1 cellular context compared by ENCODE assay signal in genomic region chr17:48057626-48058025, GRCh38.
TF ChIP-seq lines count a peak whose summit lies in the region.

No MANE protein-coding gene starts in this region.

TF ChIP-seq in GM23338, 12 proteins besides CTCF, POLR2A, EP300 and RAD21 (continued from another document):
- TF ChIP-seq, protein P1, sequence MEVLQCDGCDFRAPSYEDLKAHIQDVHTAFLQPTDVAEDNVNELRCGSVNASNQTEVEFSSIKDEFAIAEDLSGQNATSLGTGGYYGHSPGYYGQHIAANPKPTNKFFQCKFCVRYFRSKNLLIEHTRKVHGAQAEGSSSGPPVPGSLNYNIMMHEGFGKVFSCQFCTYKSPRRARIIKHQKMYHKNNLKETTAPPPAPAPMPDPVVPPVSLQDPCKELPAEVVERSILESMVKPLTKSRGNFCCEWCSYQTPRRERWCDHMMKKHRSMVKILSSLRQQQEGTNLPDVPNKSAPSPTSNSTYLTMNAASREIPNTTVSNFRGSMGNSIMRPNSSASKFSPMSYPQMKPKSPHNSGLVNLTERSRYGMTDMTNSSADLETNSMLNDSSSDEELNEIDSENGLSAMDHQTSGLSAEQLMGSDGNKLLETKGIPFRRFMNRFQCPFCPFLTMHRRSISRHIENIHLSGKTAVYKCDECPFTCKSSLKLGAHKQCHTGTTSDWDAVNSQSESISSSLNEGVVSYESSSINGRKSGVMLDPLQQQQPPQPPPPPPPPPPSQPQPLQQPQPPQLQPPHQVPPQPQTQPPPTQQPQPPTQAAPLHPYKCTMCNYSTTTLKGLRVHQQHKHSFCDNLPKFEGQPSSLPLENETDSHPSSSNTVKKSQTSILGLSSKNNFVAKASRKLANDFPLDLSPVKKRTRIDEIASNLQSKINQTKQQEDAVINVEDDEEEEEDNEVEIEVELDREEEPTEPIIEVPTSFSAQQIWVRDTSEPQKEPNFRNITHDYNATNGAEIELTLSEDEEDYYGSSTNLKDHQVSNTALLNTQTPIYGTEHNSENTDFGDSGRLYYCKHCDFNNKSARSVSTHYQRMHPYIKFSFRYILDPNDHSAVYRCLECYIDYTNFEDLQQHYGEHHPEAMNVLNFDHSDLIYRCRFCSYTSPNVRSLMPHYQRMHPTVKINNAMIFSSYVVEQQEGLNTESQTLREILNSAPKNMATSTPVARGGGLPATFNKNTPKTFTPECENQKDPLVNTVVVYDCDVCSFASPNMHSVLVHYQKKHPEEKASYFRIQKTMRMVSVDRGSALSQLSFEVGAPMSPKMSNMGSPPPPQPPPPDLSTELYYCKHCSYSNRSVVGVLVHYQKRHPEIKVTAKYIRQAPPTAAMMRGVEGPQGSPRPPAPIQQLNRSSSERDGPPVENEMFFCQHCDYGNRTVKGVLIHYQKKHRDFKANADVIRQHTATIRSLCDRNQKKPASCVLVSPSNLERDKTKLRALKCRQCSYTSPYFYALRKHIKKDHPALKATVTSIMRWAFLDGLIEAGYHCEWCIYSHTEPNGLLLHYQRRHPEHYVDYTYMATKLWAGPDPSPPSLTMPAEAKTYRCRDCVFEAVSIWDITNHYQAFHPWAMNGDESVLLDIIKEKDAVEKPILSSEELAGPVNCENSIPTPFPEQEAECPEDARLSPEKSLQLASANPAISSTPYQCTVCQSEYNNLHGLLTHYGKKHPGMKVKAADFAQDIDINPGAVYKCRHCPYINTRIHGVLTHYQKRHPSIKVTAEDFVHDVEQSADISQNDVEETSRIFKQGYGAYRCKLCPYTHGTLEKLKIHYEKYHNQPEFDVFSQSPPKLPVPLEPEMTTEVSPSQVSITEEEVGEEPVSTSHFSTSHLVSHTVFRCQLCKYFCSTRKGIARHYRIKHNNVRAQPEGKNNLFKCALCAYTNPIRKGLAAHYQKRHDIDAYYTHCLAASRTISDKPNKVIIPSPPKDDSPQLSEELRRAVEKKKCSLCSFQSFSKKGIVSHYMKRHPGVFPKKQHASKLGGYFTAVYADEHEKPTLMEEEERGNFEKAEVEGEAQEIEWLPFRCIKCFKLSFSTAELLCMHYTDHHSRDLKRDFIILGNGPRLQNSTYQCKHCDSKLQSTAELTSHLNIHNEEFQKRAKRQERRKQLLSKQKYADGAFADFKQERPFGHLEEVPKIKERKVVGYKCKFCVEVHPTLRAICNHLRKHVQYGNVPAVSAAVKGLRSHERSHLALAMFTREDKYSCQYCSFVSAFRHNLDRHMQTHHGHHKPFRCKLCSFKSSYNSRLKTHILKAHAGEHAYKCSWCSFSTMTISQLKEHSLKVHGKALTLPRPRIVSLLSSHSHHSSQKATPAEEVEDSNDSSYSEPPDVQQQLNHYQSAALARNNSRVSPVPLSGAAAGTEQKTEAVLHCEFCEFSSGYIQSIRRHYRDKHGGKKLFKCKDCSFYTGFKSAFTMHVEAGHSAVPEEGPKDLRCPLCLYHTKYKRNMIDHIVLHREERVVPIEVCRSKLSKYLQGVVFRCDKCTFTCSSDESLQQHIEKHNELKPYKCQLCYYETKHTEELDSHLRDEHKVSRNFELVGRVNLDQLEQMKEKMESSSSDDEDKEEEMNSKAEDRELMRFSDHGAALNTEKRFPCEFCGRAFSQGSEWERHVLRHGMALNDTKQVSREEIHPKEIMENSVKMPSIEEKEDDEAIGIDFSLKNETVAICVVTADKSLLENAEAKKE (CRISPR knock-in tag; IDR thresholded peaks at IDR 0.05): no peak
- TF ChIP-seq JUNB (IDR thresholded peaks at IDR 0.05; ENCODE audit: unreplicated experiment) (no peak), POLR2AphosphoS5 (IDR thresholded peaks at IDR 0.05; ENCODE audit: low read depth) (no peak), EZH2 (IDR thresholded peaks at IDR 0.05; ENCODE audit: low read depth, unreplicated experiment) (no peak), STAT1 (IDR thresholded peaks at IDR 0.05; ENCODE audit: unreplicated experiment) (no peak), REST (IDR thresholded peaks at IDR 0.05; ENCODE audit: unreplicated experiment) (no peak)
- TF ChIP-seq, protein P2, sequence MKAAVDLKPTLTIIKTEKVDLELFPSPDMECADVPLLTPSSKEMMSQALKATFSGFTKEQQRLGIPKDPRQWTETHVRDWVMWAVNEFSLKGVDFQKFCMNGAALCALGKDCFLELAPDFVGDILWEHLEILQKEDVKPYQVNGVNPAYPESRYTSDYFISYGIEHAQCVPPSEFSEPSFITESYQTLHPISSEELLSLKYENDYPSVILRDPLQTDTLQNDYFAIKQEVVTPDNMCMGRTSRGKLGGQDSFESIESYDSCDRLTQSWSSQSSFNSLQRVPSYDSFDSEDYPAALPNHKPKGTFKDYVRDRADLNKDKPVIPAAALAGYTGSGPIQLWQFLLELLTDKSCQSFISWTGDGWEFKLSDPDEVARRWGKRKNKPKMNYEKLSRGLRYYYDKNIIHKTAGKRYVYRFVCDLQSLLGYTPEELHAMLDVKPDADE (IDR thresholded peaks at IDR 0.05): no peak
